In the genomic region with DNA sequence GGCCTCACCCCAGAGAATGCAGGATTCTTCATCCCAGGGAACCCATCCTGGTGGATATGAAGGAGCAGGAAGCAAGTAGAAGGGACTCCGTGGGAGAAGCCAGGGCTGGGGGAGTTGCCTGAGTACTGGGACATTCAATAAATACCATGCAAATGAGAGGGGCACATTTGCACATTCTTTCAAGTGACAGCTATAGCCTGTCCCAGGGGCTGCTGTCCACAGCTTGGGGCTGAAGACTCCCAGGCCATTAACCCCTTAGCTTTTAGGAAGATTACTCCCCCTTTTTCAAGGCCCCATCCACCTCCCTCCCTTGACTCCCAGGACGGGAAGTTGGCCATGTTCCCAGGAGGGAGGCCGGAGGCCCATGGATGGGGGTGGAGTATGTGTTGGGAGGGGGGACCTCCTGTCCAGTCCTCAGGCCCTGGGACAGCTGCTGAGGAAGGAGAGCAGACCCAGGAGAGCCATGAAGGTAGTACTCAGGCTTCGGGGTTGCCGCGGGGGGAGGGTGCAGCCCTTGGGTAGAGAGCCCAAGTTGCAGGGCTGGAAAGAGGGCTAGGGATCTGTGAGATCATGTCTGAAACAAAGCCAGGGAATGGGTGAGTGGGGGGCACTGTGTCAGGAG, we compare ENCODE assay signal across 8 cellular contexts. TPM values are rescaled to one million over a fixed set of nuclear protein-coding genes. Genes with fewer than 3 reads are reported as not detected.
DNase-seq lines count a peak whose midpoint lies in the region; ATAC-seq, FAIRE-seq and TF ChIP-seq lines count a peak whose summit lies in the region.

No MANE protein-coding gene starts in this region.

- H3K9ac ChIP-seq in NT2/D1 (ENCODE audit: insufficient read length, low read depth), result peak overlapping the region; percentile 67

- no peak overlapping the region for H3K4me3 Mint-ChIP-seq in natural killer cell treated with Interleukin-12 subunit alpha and Interleukin-12 subunit beta and Interleukin-15 and Interleukin-18, amount 100 ng/mL, for 72 hours

- ATAC-seq in natural killer cell treated with Interleukin-12 subunit alpha and Interleukin-12 subunit beta and Interleukin-15 and Interleukin-18, amount 100 ng/mL, for 72 hours, result no peak
- no peak for ATAC-seq in GM21367 (IDR thresholded peaks at IDR 0.05; ENCODE audit: unreplicated experiment)

- no peak for TF ChIP-seq CTCF in AG10803 (conservative IDR thresholded peaks at IDR 0.05; ENCODE audit: low read length)

- H3K4me1 Mint-ChIP-seq in natural killer cell treated with Interleukin-12 subunit alpha and Interleukin-12 subunit beta and Interleukin-15 and Interleukin-18, amount 100 ng/mL, for 72 hours (ENCODE audit: low read depth in 2 of 2), result peaks cover 15 to 25% of the 10 kb centered on the region in 2 donors

- H3K36me3 Mint-ChIP-seq in natural killer cell treated with Interleukin-12 subunit alpha and Interleukin-12 subunit beta and Interleukin-15 and Interleukin-18, amount 100 ng/mL, for 72 hours, result no peaks in the 10 kb centered on the region

- peaks cover 55% of the 10 kb centered on the region for H3K4me1 ChIP-seq in NT2/D1 (ENCODE audit: insufficient read depth, insufficient read length)

- FAIRE-seq in GM19239 (lab: Jason Lieb, UNC), result no peak

- no peaks in the 10 kb centered on the region for H3K9me3 Mint-ChIP-seq in natural killer cell treated with Interleukin-12 subunit alpha and Interleukin-12 subunit beta and Interleukin-15 and Interleukin-18, amount 100 ng/mL, for 72 hours

- H3K27me3 ChIP-seq in NT2/D1 (ENCODE audit: insufficient read depth, insufficient read length), result no peaks in the 10 kb centered on the region

- no peaks in the 10 kb centered on the region for H3K27me3 Mint-ChIP-seq in natural killer cell treated with Interleukin-12 subunit alpha and Interleukin-12 subunit beta and Interleukin-15 and Interleukin-18, amount 100 ng/mL, for 72 hours

- H3K9me3 ChIP-seq in NT2/D1 (ENCODE audit: insufficient read depth, low read length), result no peaks in the 10 kb centered on the region

- no peak overlapping the region for H3K27ac Mint-ChIP-seq in natural killer cell treated with Interleukin-12 subunit alpha and Interleukin-12 subunit beta and Interleukin-15 and Interleukin-18, amount 100 ng/mL, for 72 hours

- H3K4me3 ChIP-seq in AG10803 (ENCODE audit: low read length) (peak overlapping the region; percentile 93), NT2/D1 (ENCODE audit: insufficient read length, low read depth) (no peak overlapping the region)

- H3K36me3 ChIP-seq in NT2/D1 (ENCODE audit: insufficient read depth, insufficient read length, low read length), result peaks cover 13% of the 10 kb centered on the region

- DNase-seq in AG10803 (ENCODE audit: low read depth), result peak; percentile 53
- peak; percentile 74 for DNase-seq in NT2/D1 (ENCODE audit: low read depth, low spot score)
- DNase-seq in fibroblast of gingiva (ENCODE audit: low read depth), result peak; percentile 74
- peak; percentile 28 for DNase-seq in natural killer cell treated with Interleukin-12 subunit alpha and Interleukin-12 subunit beta and Interleukin-15 and Interleukin-18, amount 100 ng/mL, for 72 hours (ENCODE audit: low spot score)
- no peak for DNase-seq in GM19239 (ENCODE audit: insufficient read length, low spot score)
- DNase-seq in stimulated activated naive CD4-positive, alpha-beta T cell (lab: John Stamatoyannopoulos, UW), result no peak
- DNase-seq in LoVo (ENCODE audit: low spot score), result no peak

RNA-seq across cellular contexts. Expression of gene TNS2, which starts 1.0 kb away (rescaled TPM):
- total RNA-seq in natural killer cell treated with Interleukin-12 subunit alpha and Interleukin-12 subunit beta and Interleukin-15 and Interleukin-18, amount 100 ng/mL, for 72 hours, result 1 to 10 TPM; 2.4 to 2.8 TPM

RNA-seq across cellular contexts. Expression of gene SPRYD3, which starts 30.3 kb away (rescaled TPM):
- total RNA-seq in natural killer cell treated with Interleukin-12 subunit alpha and Interleukin-12 subunit beta and Interleukin-15 and Interleukin-18, amount 100 ng/mL, for 72 hours, result 10 to 100 TPM; 56.5 to 60.3 TPM

RNA-seq across cellular contexts. Expression of gene EIF4B, which starts 42.6 kb away (rescaled TPM):
- total RNA-seq in natural killer cell treated with Interleukin-12 subunit alpha and Interleukin-12 subunit beta and Interleukin-15 and Interleukin-18, amount 100 ng/mL, for 72 hours, result 100 to 1,000 TPM; 340 to 372 TPM

RNA-seq across cellular contexts. Expression of gene IGFBP6, which starts 48.6 kb away (rescaled TPM):
- not detected for total RNA-seq in natural killer cell treated with Interleukin-12 subunit alpha and Interleukin-12 subunit beta and Interleukin-15 and Interleukin-18, amount 100 ng/mL, for 72 hours

RNA-seq across cellular contexts. Expression of gene SOAT2, which starts 54.4 kb away (rescaled TPM):
- total RNA-seq in natural killer cell treated with Interleukin-12 subunit alpha and Interleukin-12 subunit beta and Interleukin-15 and Interleukin-18, amount 100 ng/mL, for 72 hours, result under 1 TPM in 1 of 2 donors, not detected in 1; 0.26 TPM

Comparison
In these comparisons a context has a peak if more than half of its experiments do, and no peak if none do; other contexts are left out.
1. DNase-seq: peak in AG10803 (single experiment), NT2/D1 (single experiment), fibroblast of gingiva (single experiment) and natural killer cell treated with Interleukin-12 subunit alpha and Interleukin-12 subunit beta and Interleukin-15 and Interleukin-18, amount 100 ng/mL, for 72 hours (single experiment); none in GM19239 (single experiment), stimulated activated naive CD4-positive, alpha-beta T cell (0 of 6) and LoVo (single experiment).